30 cellular contexts compared by ENCODE assay signal in genomic region chr7:112025556-112025955, GRCh38.
"Had no signal": no experiment of that assay in that cellular context is flagged by ENCODE, and none has a peak within 500 bp of the region (broad histone marks: within the 10 kb centered on the region; RNA-seq: fewer than 3 reads in every experiment).

No MANE protein-coding gene starts in this region.

- FAIRE-seq: colon, endometrium, TTC549 had no signal

- H3K4me1 ChIP-seq: adrenal gland, body of pancreas, gastroesophageal sphincter had no signal

- H3K27me3 ChIP-seq: adrenal gland, body of pancreas, esophagus squamous epithelium, gastroesophageal sphincter had no signal

- H3K36me3 ChIP-seq: adrenal gland, esophagus squamous epithelium, gastroesophageal sphincter had no signal

- H3K27ac Mint-ChIP-seq: activated B cell treated with CpG ODN at 0.5 μM for 24 hours; activated CD4-positive, alpha-beta memory T cell treated with anti-CD3 and anti-CD28 coated beads for 36 hours; activated CD4-positive, alpha-beta T cell treated with anti-CD3 and anti-CD28 coated beads for 36 hours; activated CD4-positive, alpha-beta T cell treated with anti-CD3 and anti-CD28 coated beads, Interleukin-2, amount 10 ng/mL, durations not matched to agents 24 days and 14 days; activated CD8-positive, alpha-beta memory T cell treated with anti-CD3 and anti-CD28 coated beads, Interleukin-2, amount 10 ng/mL, durations not matched to agents 7 days and 5 days; activated CD8-positive, alpha-beta T cell treated with anti-CD3 and anti-CD28 coated beads, Interleukin-2, amount 10 ng/mL, durations not matched to agents 7 days and 5 days; activated naive CD4-positive, alpha-beta T cell treated with anti-CD3 and anti-CD28 coated beads for 36 hours; activated naive CD4-positive, alpha-beta T cell treated with anti-CD3 and anti-CD28 coated beads, Interleukin-2, amount 50 U/mL, for 24 hours; activated naive CD8-positive, alpha-beta T cell treated with anti-CD3 and anti-CD28 coated beads for 36 hours; activated naive CD8-positive, alpha-beta T cell treated with anti-CD3 and anti-CD28 coated beads, Interleukin-2, amount 50 U/mL, for 24 hours; activated T-helper 1 cell treated with anti-CD3 and anti-CD28 coated beads, Interleukin-12 subunit alpha, Interleukin-12 subunit beta, Interleukin-2, Interleukin-4 antibody, amounts not matched to agents 30 ng/mL and 10 ng/mL and 1 ng/mL, durations not matched to agents 14 hours and 24 hours and 36 hours; activated T-helper 2 cell treated with anti-CD3 and anti-CD28 coated beads, Interferon-gamma antibody, Interleukin-2, Interleukin-4, amounts not matched to agents 10 μg/mL and 5 μg/mL and 100 μg/mL, durations not matched to agents 14 hours and 24 hours and 36 hours had no signal

- H3K27ac ChIP-seq: adrenal gland, body of pancreas, esophagus squamous epithelium, gastroesophageal sphincter, VCaP had no signal

- H3K4me1 Mint-ChIP-seq: activated B cell treated with CpG ODN at 0.5 μM for 24 hours; activated CD4-positive, alpha-beta T cell treated with anti-CD3 and anti-CD28 coated beads for 36 hours; activated CD4-positive, alpha-beta T cell treated with anti-CD3 and anti-CD28 coated beads, Interleukin-2, amount 10 ng/mL, durations not matched to agents 24 days and 14 days; activated CD8-positive, alpha-beta memory T cell treated with anti-CD3 and anti-CD28 coated beads, Interleukin-2, amount 10 ng/mL, durations not matched to agents 7 days and 5 days; activated naive CD4-positive, alpha-beta T cell treated with anti-CD3 and anti-CD28 coated beads, Interleukin-2, amount 50 U/mL, for 24 hours; activated naive CD8-positive, alpha-beta T cell treated with anti-CD3 and anti-CD28 coated beads for 36 hours; activated naive CD8-positive, alpha-beta T cell treated with anti-CD3 and anti-CD28 coated beads, Interleukin-2, amount 50 U/mL, for 24 hours had no signal

- H3K4me3 Mint-ChIP-seq: activated B cell treated with CpG ODN at 0.5 μM for 24 hours; activated CD4-positive, alpha-beta memory T cell treated with anti-CD3 and anti-CD28 coated beads for 36 hours; activated CD4-positive, alpha-beta T cell treated with anti-CD3 and anti-CD28 coated beads for 36 hours; activated CD4-positive, alpha-beta T cell treated with anti-CD3 and anti-CD28 coated beads, Interleukin-2, amount 10 ng/mL, durations not matched to agents 24 days and 14 days; activated CD8-positive, alpha-beta memory T cell treated with anti-CD3 and anti-CD28 coated beads, Interleukin-2, amount 10 ng/mL, durations not matched to agents 7 days and 5 days; activated CD8-positive, alpha-beta T cell treated with anti-CD3 and anti-CD28 coated beads, Interleukin-2, amount 10 ng/mL, durations not matched to agents 7 days and 5 days; activated naive CD4-positive, alpha-beta T cell treated with anti-CD3 and anti-CD28 coated beads for 36 hours; activated naive CD4-positive, alpha-beta T cell treated with anti-CD3 and anti-CD28 coated beads, Interleukin-2, amount 50 U/mL, for 24 hours; activated naive CD8-positive, alpha-beta T cell treated with anti-CD3 and anti-CD28 coated beads for 36 hours; activated naive CD8-positive, alpha-beta T cell treated with anti-CD3 and anti-CD28 coated beads, Interleukin-2, amount 50 U/mL, for 24 hours; activated T-helper 1 cell treated with anti-CD3 and anti-CD28 coated beads, Interleukin-12 subunit alpha, Interleukin-12 subunit beta, Interleukin-2, Interleukin-4 antibody, amounts not matched to agents 30 ng/mL and 10 ng/mL and 1 ng/mL, durations not matched to agents 14 hours and 24 hours and 36 hours had no signal

- H3K36me3 Mint-ChIP-seq: activated CD4-positive, alpha-beta memory T cell treated with anti-CD3 and anti-CD28 coated beads for 36 hours; activated CD8-positive, alpha-beta memory T cell treated with anti-CD3 and anti-CD28 coated beads, Interleukin-2, amount 10 ng/mL, durations not matched to agents 7 days and 5 days; activated naive CD4-positive, alpha-beta T cell treated with anti-CD3 and anti-CD28 coated beads, Interleukin-2, amount 50 U/mL, for 24 hours; activated naive CD8-positive, alpha-beta T cell treated with anti-CD3 and anti-CD28 coated beads for 36 hours had no signal

- H3K9me3 ChIP-seq: adrenal gland, body of pancreas, esophagus squamous epithelium, gastroesophageal sphincter had no signal

- H3K4me3 ChIP-seq: adrenal gland, body of pancreas, esophagus squamous epithelium, gastroesophageal sphincter had no signal

- DNase-seq: activated B cell treated with CpG ODN at 0.5 μM for 24 hours; activated CD4-positive, alpha-beta memory T cell treated with anti-CD3 and anti-CD28 coated beads for 36 hours; activated CD4-positive, alpha-beta T cell treated with anti-CD3 and anti-CD28 coated beads for 36 hours; activated CD4-positive, alpha-beta T cell treated with anti-CD3 and anti-CD28 coated beads, Interleukin-2, amount 10 ng/mL, durations not matched to agents 24 days and 14 days; activated CD8-positive, alpha-beta memory T cell treated with anti-CD3 and anti-CD28 coated beads, Interleukin-2, amount 10 ng/mL, durations not matched to agents 7 days and 5 days; activated CD8-positive, alpha-beta memory T cell treated with anti-CD3 and anti-CD28 coated beads, Interleukin-2, amount 50 U/mL, for 4 hours; activated CD8-positive, alpha-beta T cell treated with anti-CD3 and anti-CD28 coated beads, Interleukin-2, amount 10 ng/mL, durations not matched to agents 7 days and 5 days; activated effector memory CD4-positive, alpha-beta T cell treated with anti-CD3 and anti-CD28 coated beads, Interleukin-2, amount 50 U/mL, for 16 hours; activated naive CD4-positive, alpha-beta T cell treated with anti-CD3 and anti-CD28 coated beads for 36 hours; activated naive CD8-positive, alpha-beta T cell treated with anti-CD3 and anti-CD28 coated beads for 36 hours; activated naive CD8-positive, alpha-beta T cell treated with anti-CD3 and anti-CD28 coated beads, Interleukin-2, amount 50 U/mL, for 24 hours; activated T-cell treated with anti-CD3 and anti-CD28 coated beads, Interleukin-2, amount 50 U/mL, for 1 hour; activated T-cell treated with anti-CD3 and anti-CD28 coated beads, Interleukin-2, amount 50 U/mL, for 48 hours; adrenal gland; amygdala; aorta; body of pancreas; effector CD8-positive, alpha-beta T cell; erythroblast; esophagus squamous epithelium; foreskin melanocyte; T-helper 2 cell had no signal

- H3K27me3 Mint-ChIP-seq: activated CD4-positive, alpha-beta memory T cell treated with anti-CD3 and anti-CD28 coated beads for 36 hours; activated CD4-positive, alpha-beta T cell treated with anti-CD3 and anti-CD28 coated beads, Interleukin-2, amount 10 ng/mL, durations not matched to agents 24 days and 14 days; activated naive CD8-positive, alpha-beta T cell treated with anti-CD3 and anti-CD28 coated beads for 36 hours had no signal

- H3K9me3 Mint-ChIP-seq: activated B cell treated with CpG ODN at 0.5 μM for 24 hours; activated CD4-positive, alpha-beta memory T cell treated with anti-CD3 and anti-CD28 coated beads for 36 hours; activated CD4-positive, alpha-beta T cell treated with anti-CD3 and anti-CD28 coated beads, Interleukin-2, amount 10 ng/mL, durations not matched to agents 24 days and 14 days; activated naive CD4-positive, alpha-beta T cell treated with anti-CD3 and anti-CD28 coated beads for 36 hours; activated naive CD4-positive, alpha-beta T cell treated with anti-CD3 and anti-CD28 coated beads, Interleukin-2, amount 50 U/mL, for 24 hours; activated naive CD8-positive, alpha-beta T cell treated with anti-CD3 and anti-CD28 coated beads for 36 hours; activated naive CD8-positive, alpha-beta T cell treated with anti-CD3 and anti-CD28 coated beads, Interleukin-2, amount 50 U/mL, for 24 hours; activated T-helper 1 cell treated with anti-CD3 and anti-CD28 coated beads, Interleukin-12 subunit alpha, Interleukin-12 subunit beta, Interleukin-2, Interleukin-4 antibody, amounts not matched to agents 30 ng/mL and 10 ng/mL and 1 ng/mL, durations not matched to agents 14 hours and 24 hours and 36 hours; activated T-helper 2 cell treated with anti-CD3 and anti-CD28 coated beads, Interferon-gamma antibody, Interleukin-2, Interleukin-4, amounts not matched to agents 10 μg/mL and 5 μg/mL and 100 μg/mL, durations not matched to agents 14 hours and 24 hours and 36 hours had no signal
